In genomic region chr1:201434266-201434665, GRCh38 we compare ENCODE assay signal across 31 cellular contexts. TPM values are rescaled to one million over a fixed set of nuclear protein-coding genes. Genes with fewer than 3 reads are reported as not detected.
"Had no signal": no experiment of that assay in that cellular context is flagged by ENCODE, and none has a peak within 500 bp of the region (broad histone marks: within the 10 kb centered on the region; RNA-seq: fewer than 3 reads in every experiment).

No MANE protein-coding gene starts in this region.

- H3K27me3 ChIP-seq: neural progenitor cell, ovary, right lobe of liver, thyroid gland, tibial nerve, upper lobe of left lung, vagina had no signal

- H3K9me3 Mint-ChIP-seq: nephron; stimulated activated effector memory CD8-positive, alpha-beta T cell treated with anti-CD3 and anti-CD28 coated beads, Interleukin-12 subunit alpha, Interleukin-12 subunit beta, amount 100 ng/mL, for 72 hours; stimulated activated naive B cell treated with anti-CD40 and anti-IgM and Interleukin-4, amounts not matched to agents 10 μg/mL and 1 μg/mL and 100 μg/mL, for 72 hours; stimulated activated naive CD8-positive, alpha-beta T cell treated with anti-CD3 and anti-CD28 coated beads, Interleukin-15, Interleukin-2, amounts not matched to agents 100 ng/mL and 50 ng/mL, for 24 hours had no signal

- FAIRE-seq: small intestine, urothelium cell line had no signal

- H2AFZ ChIP-seq: neural progenitor cell, parathyroid adenoma had no signal

- H3K4me3 Mint-ChIP-seq: nephron; neural progenitor cell; stimulated activated effector memory CD8-positive, alpha-beta T cell treated with anti-CD3 and anti-CD28 coated beads, Interleukin-12 subunit alpha, Interleukin-12 subunit beta, amount 100 ng/mL, for 72 hours; stimulated activated naive B cell treated with anti-CD40 and anti-IgM and Interleukin-4, amounts not matched to agents 10 μg/mL and 1 μg/mL and 100 μg/mL, for 72 hours; stimulated activated naive CD8-positive, alpha-beta T cell treated with anti-CD3 and anti-CD28 coated beads, Interleukin-15, Interleukin-2, amounts not matched to agents 100 ng/mL and 50 ng/mL, for 24 hours had no signal

- H3K4me3 ChIP-seq: neural progenitor cell, ovary, psoas muscle, right lobe of liver, sigmoid colon, stomach, thoracic aorta, thyroid gland, tibial nerve, upper lobe of left lung, vagina had no signal

- H3K9me3 ChIP-seq: ovary, psoas muscle, right lobe of liver, sigmoid colon, stomach, thoracic aorta, thyroid gland, tibial nerve, upper lobe of left lung, vagina had no signal

- H3K4me1 ChIP-seq: parathyroid adenoma, right lobe of liver had no signal

- H3K27ac ChIP-seq: neural progenitor cell, ovary, parathyroid adenoma, psoas muscle, right lobe of liver, sigmoid colon, stomach, thoracic aorta, thyroid gland, upper lobe of left lung, vagina had no signal

- ATAC-seq: psoas muscle; right cardiac atrium; right lobe of liver; stimulated activated effector memory CD8-positive, alpha-beta T cell treated with anti-CD3 and anti-CD28 coated beads, Interleukin-12 subunit alpha, Interleukin-12 subunit beta, amount 100 ng/mL, for 72 hours; stimulated activated naive B cell treated with anti-CD40 and anti-IgM and Interleukin-4, amounts not matched to agents 10 μg/mL and 1 μg/mL and 100 μg/mL, for 72 hours had no signal

- H3K79me2 ChIP-seq: parathyroid adenoma had no signal

- H3K27ac Mint-ChIP-seq: nephron; neural progenitor cell; progenitor cell of endocrine pancreas; stimulated activated effector memory CD8-positive, alpha-beta T cell treated with anti-CD3 and anti-CD28 coated beads, Interleukin-12 subunit alpha, Interleukin-12 subunit beta, amount 100 ng/mL, for 72 hours; stimulated activated naive B cell treated with anti-CD40 and anti-IgM and Interleukin-4, amounts not matched to agents 10 μg/mL and 1 μg/mL and 100 μg/mL, for 72 hours; stimulated activated naive CD8-positive, alpha-beta T cell treated with anti-CD3 and anti-CD28 coated beads, Interleukin-15, Interleukin-2, amounts not matched to agents 100 ng/mL and 50 ng/mL, for 24 hours had no signal

- DNase-seq: occipital lobe; ovary; psoas muscle; right cardiac atrium; right lobe of liver; sigmoid colon; small intestine; stimulated activated CD4-positive, alpha-beta T cell treated with anti-CD3 and anti-CD28 coated beads, Interleukin-15, amount 100 ng/mL, for 24 hours; stimulated activated CD4-positive, alpha-beta T cell treated with anti-CD3 and anti-CD28 coated beads, Interleukin-2, amount 100 ng/mL, for 24 hours; stimulated activated CD4-positive, alpha-beta T cell treated with anti-CD3 and anti-CD28 coated beads, Interleukin-2, amount 100 ng/mL, for 48 hours; stimulated activated CD4-positive, alpha-beta T cell treated with anti-CD3 and anti-CD28 coated beads, Interleukin-4, amount 100 ng/mL, for 24 hours; stimulated activated naive B cell treated with anti-CD40 and anti-IgM and Interleukin-4, amounts not matched to agents 10 μg/mL and 1 μg/mL and 100 μg/mL, for 72 hours; stimulated activated naive CD4-positive, alpha-beta T cell treated with Interleukin-2 at 50 U/mL for 16 hours; stomach; thyroid gland; trophoblast cell; upper lobe of left lung had no signal

- H3K36me3 Mint-ChIP-seq: neural progenitor cell; stimulated activated effector memory CD8-positive, alpha-beta T cell treated with anti-CD3 and anti-CD28 coated beads, Interleukin-12 subunit alpha, Interleukin-12 subunit beta, amount 100 ng/mL, for 72 hours; stimulated activated naive B cell treated with anti-CD40 and anti-IgM and Interleukin-4, amounts not matched to agents 10 μg/mL and 1 μg/mL and 100 μg/mL, for 72 hours had no signal

- H3K36me3 ChIP-seq: neural progenitor cell, ovary, right lobe of liver, sigmoid colon, stomach, thoracic aorta, thyroid gland, tibial nerve, upper lobe of left lung, vagina had no signal

- H3K4me2 ChIP-seq: neural progenitor cell had no signal

RNA-seq across cellular contexts. Expression of gene TNNI1, which starts 12.7 kb away (rescaled TPM):
- total RNA-seq: occipital lobe, osteoblast, progenitor cell of endocrine pancreas, renal cortical epithelial cell, sigmoid colon, stomach, subcutaneous adipose tissue, temporal lobe, thyroid gland, vagina had no signal

RNA-seq across cellular contexts. Expression of gene LAD1, which starts 35.1 kb away (rescaled TPM):
- total RNA-seq: occipital lobe, osteoblast, sigmoid colon, temporal lobe, tibial nerve had no signal

RNA-seq across cellular contexts. Expression of gene TNNT2, which starts 56.8 kb away (rescaled TPM):
- total RNA-seq: occipital lobe, osteoblast, subcutaneous adipose tissue had no signal
